In genomic region chr7:76047305-76047810, GRCh38 we compare ENCODE assay signal across 8 cellular contexts. TPM values are rescaled to one million over a fixed set of nuclear protein-coding genes. Genes with fewer than 3 reads are reported as not detected.
DNase-seq lines count a peak whose midpoint lies in the region; ATAC-seq, FAIRE-seq and TF ChIP-seq lines count a peak whose summit lies in the region.

No MANE protein-coding gene starts in this region.

- FAIRE-seq in kidney (lab: Jason Lieb, UNC), result no peak

- no peak for TF ChIP-seq CTCF in brain (conservative IDR thresholded peaks at IDR 0.05)
- TF ChIP-seq CTCF in kidney (IDR thresholded peaks at IDR 0.05; ENCODE audit: borderline replicate concordance, extremely low read depth, insufficient read depth), result no peak

- peak; percentile 16 for ATAC-seq in GM18907 (IDR thresholded peaks at IDR 0.05; ENCODE audit: unreplicated experiment)

- H3K4me1 Mint-ChIP-seq in brain, result peaks cover 62% of the 10 kb centered on the region

- H3K9me3 ChIP-seq in kidney (ENCODE audit: control insufficient read depth in 1 of 2, low read length in 2 of 2) (no peaks in the 10 kb centered on the region), stomach smooth muscle (ENCODE audit: control insufficient read depth in 2 of 2, low read length in 2 of 2) (no peaks in the 10 kb centered on the region)

- no peaks in the 10 kb centered on the region for H3K9me3 Mint-ChIP-seq in brain

- H3K27ac Mint-ChIP-seq in brain, result peak overlapping the region; percentile 96 to 100 (median 99)

- peaks cover 21% of the 10 kb centered on the region for H3K36me3 Mint-ChIP-seq in brain

- H3K36me3 ChIP-seq in kidney (ENCODE audit: control insufficient read depth in 1 of 2, insufficient read depth in 2 of 2, low read length in 2 of 2) (no peaks in the 10 kb centered on the region), stomach smooth muscle (ENCODE audit: control insufficient read depth in 2 of 2, insufficient read depth in 2 of 2, low read length in 2 of 2) (peaks cover 0 to 6% of the 10 kb centered on the region in 2 donors)

- DNase-seq in Kasumi-1 (lab: John Stamatoyannopoulos, UW) (peak; percentile 6 to 15), kidney (no peak), RPMI8226 (no peak), DMS153 (lab: John Stamatoyannopoulos, UW) (no peak), EL (no peak)

- H3K4me1 ChIP-seq in kidney (ENCODE audit: control insufficient read depth in 1 of 2, insufficient read depth in 1 of 2, low read depth in 1 of 2, low read length in 2 of 2) (peaks cover 5 to 6% of the 10 kb centered on the region in 2 donors), stomach smooth muscle (ENCODE audit: control insufficient read depth, insufficient read depth, low read length) (peaks cover 31% of the 10 kb centered on the region)

- H3K27ac ChIP-seq in kidney (ENCODE audit: low read depth in 2 of 2, low read length in 2 of 2), result peak overlapping the region; percentile 88 to 90
- peak overlapping the region; percentile 88 for H3K27ac ChIP-seq in stomach smooth muscle (ENCODE audit: low read length)

- peaks cover 9% of the 10 kb centered on the region for H3K27me3 Mint-ChIP-seq in brain

- H3K27me3 ChIP-seq in stomach smooth muscle (ENCODE audit: control insufficient read depth in 1 of 2, insufficient read depth in 2 of 2, low read length in 2 of 2), result no peaks in the 10 kb centered on the region

- H3K4me3 ChIP-seq in kidney (ENCODE audit: low read length in 2 of 2) (peak overlapping the region; percentile 84 to 99), stomach smooth muscle (ENCODE audit: low read length in 2 of 2) (peak overlapping the region; percentile 98)

- peak overlapping the region; percentile 97 to 100 (median 99) for H3K4me3 Mint-ChIP-seq in brain

- peak overlapping the region; percentile 92 to 97 for H3K9ac ChIP-seq in kidney (ENCODE audit: low read length in 2 of 2)
- H3K9ac ChIP-seq in stomach smooth muscle (ENCODE audit: low read length in 2 of 2), result peak overlapping the region; percentile 98

- intact Hi-C loops in kidney (cut with DNase I), result no loop called here

RNA-seq across cellular contexts. Expression of gene STYXL1, which starts 0.4 kb away (rescaled TPM):
- polyA plus RNA-seq in brain (ENCODE audit: insufficient read depth, low read depth, low replicate concordance) (50.7 TPM), kidney (ENCODE audit: insufficient read depth, low read depth, low replicate concordance) (55.5 TPM)
- 29.9 TPM for total RNA-seq in kidney

RNA-seq across cellular contexts. Expression of gene MDH2, which starts 0.5 kb away (rescaled TPM):
- polyA plus RNA-seq in brain (ENCODE audit: insufficient read depth, low read depth, low replicate concordance) (276 TPM), kidney (ENCODE audit: insufficient read depth, low read depth, low replicate concordance) (233 TPM)
- 130 TPM for total RNA-seq in kidney

RNA-seq across cellular contexts. Expression of gene TMEM120A, which starts 53.0 kb away (rescaled TPM):
- polyA plus RNA-seq in brain (ENCODE audit: insufficient read depth, low read depth, low replicate concordance), result 38.3 TPM
- 47.0 TPM for total RNA-seq in kidney
- 141 TPM for polyA plus RNA-seq in kidney (ENCODE audit: insufficient read depth, low read depth, low replicate concordance)

Comparison
In these comparisons a context has a peak if more than half of its experiments do, and no peak if none do; other contexts are left out.
1. DNase-seq: peak in Kasumi-1 (2 of 2); none in kidney (single experiment), RPMI8226 (single experiment), DMS153 (single experiment) and EL (single experiment).